1 cellular context compared by ENCODE assay signal in the genomic region with DNA sequence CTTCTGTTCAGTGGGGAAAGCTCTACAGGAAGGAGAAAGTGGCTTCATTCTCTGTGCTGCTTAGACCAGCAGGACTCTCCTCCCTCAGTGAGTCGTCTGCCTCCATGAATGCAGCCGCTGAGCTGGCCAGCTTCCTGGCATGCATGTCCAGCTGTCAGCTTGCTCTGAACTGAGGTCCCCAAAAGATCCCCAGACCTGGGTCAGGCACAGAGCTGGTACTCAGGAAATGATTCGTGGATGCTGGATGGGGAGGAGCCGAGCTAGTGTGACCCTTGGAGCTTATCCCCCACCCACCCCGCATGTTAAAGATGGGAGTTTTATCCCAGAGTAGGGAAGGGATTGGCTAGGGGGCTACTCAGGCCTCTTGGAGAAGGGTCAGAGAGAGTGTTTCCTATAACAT.
TF ChIP-seq lines count a peak whose summit lies in the region.

No MANE protein-coding gene starts in this region.

TF ChIP-seq in SK-N-SH, 30 proteins besides CTCF, POLR2A, EP300 and RAD21 (continued from another document):
- TF ChIP-seq RXRA (IDR thresholded peaks at IDR 0.05; ENCODE audit: borderline replicate concordance, low read depth) = no peak
- TF ChIP-seq, protein P1, sequence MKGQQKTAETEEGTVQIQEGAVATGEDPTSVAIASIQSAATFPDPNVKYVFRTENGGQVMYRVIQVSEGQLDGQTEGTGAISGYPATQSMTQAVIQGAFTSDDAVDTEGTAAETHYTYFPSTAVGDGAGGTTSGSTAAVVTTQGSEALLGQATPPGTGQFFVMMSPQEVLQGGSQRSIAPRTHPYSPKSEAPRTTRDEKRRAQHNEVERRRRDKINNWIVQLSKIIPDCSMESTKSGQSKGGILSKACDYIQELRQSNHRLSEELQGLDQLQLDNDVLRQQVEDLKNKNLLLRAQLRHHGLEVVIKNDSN (IDR thresholded peaks at IDR 0.05; ENCODE audit: borderline replicate concordance, low read depth) = no peak
- no peak for TF ChIP-seq NFIC (IDR thresholded peaks at IDR 0.05; ENCODE audit: borderline replicate concordance)
- TF ChIP-seq SMC3 (IDR thresholded peaks at IDR 0.05; ENCODE audit: low read depth, low read length) = no peak
- TF ChIP-seq, protein P2, sequence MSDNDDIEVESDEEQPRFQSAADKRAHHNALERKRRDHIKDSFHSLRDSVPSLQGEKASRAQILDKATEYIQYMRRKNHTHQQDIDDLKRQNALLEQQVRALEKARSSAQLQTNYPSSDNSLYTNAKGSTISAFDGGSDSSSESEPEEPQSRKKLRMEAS (IDR thresholded peaks at IDR 0.05; ENCODE audit: low read depth) = no peak
- no peak for TF ChIP-seq USF2 (IDR thresholded peaks at IDR 0.05; ENCODE audit: borderline replicate concordance, low read depth, low read length)
- no peak for TF ChIP-seq RFX5 (IDR thresholded peaks at IDR 0.05; ENCODE audit: low read length)
- no peak for TF ChIP-seq SIN3A (IDR thresholded peaks at IDR 0.05; ENCODE audit: borderline replicate concordance, low read depth, low read length)
- TF ChIP-seq, protein P3, sequence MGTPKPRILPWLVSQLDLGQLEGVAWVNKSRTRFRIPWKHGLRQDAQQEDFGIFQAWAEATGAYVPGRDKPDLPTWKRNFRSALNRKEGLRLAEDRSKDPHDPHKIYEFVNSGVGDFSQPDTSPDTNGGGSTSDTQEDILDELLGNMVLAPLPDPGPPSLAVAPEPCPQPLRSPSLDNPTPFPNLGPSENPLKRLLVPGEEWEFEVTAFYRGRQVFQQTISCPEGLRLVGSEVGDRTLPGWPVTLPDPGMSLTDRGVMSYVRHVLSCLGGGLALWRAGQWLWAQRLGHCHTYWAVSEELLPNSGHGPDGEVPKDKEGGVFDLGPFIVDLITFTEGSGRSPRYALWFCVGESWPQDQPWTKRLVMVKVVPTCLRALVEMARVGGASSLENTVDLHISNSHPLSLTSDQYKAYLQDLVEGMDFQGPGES (IDR thresholded peaks at IDR 0.05; ENCODE audit: low read depth, low read length) = no peak
- TF ChIP-seq FOSL2 (IDR thresholded peaks at IDR 0.05; ENCODE audit: borderline replicate concordance, low read depth) = no peak
- TF ChIP-seq JUND (IDR thresholded peaks at IDR 0.05) = no peak
- no peak for TF ChIP-seq ELF1 (IDR thresholded peaks at IDR 0.05)
